In genomic region chr1:236491469-236492136, GRCh38 we compare ENCODE assay signal across 1 cellular context.
TF ChIP-seq lines count a peak whose summit lies in the region.

No MANE protein-coding gene starts in this region.

TF ChIP-seq in HepG2, 621 proteins besides CTCF, POLR2A, EP300 and RAD21 (continued from another document and continues in another):
- TF ChIP-seq ZBTB4 (CRISPR knock-in tag; IDR thresholded peaks at IDR 0.05; ENCODE audit: borderline replicate concordance) (no peak), BRF2 (CRISPR knock-in tag; IDR thresholded peaks at IDR 0.05) (no peak), MLLT10 (CRISPR knock-in tag; IDR thresholded peaks at IDR 0.05) (no peak), AFF4 (CRISPR knock-in tag; IDR thresholded peaks at IDR 0.05) (no peak), ZNF10 (CRISPR knock-in tag; IDR thresholded peaks at IDR 0.05; ENCODE audit: borderline replicate concordance, low read depth) (no peak), SNRNP70 (IDR thresholded peaks at IDR 0.05; ENCODE audit: low read depth, low read length) (no peak), SRY (CRISPR knock-in tag; IDR thresholded peaks at IDR 0.05) (0 out of 2 replicates have a peak, but pooled peaks have one; percentile 23), ZNF274 (CRISPR knock-in tag; IDR thresholded peaks at IDR 0.05) (no peak), SP1 (IDR thresholded peaks at IDR 0.05) (no peak), SP1 (CRISPR knock-in tag; IDR thresholded peaks at IDR 0.05) (no peak), CBX2 (IDR thresholded peaks at IDR 0.05; ENCODE audit: low read depth, low read length) (no peak), CBX2 (CRISPR knock-in tag; IDR thresholded peaks at IDR 0.05; ENCODE audit: low read depth) (no peak), ZNF800 (CRISPR knock-in tag; IDR thresholded peaks at IDR 0.05) (no peak), ELK4 (CRISPR knock-in tag; IDR thresholded peaks at IDR 0.05; ENCODE audit: borderline replicate concordance) (no peak), SMYD3 (CRISPR knock-in tag; IDR thresholded peaks at IDR 0.05) (peak; percentile 67; the same call in 1 of the 2 replicates), ZNF225 (CRISPR knock-in tag; IDR thresholded peaks at IDR 0.05) (no peak), FOXA1 (IDR thresholded peaks at IDR 0.05) (no peak), FOXA1 (CRISPR knock-in tag; IDR thresholded peaks at IDR 0.05) (peak; percentile 21), BRD4 (CRISPR knock-in tag; IDR thresholded peaks at IDR 0.05) (no peak), ZNF329 (CRISPR knock-in tag; IDR thresholded peaks at IDR 0.05; ENCODE audit: low read depth) (no peak), BCL6 (CRISPR knock-in tag; IDR thresholded peaks at IDR 0.05) (peak; percentile 34; the same call in 1 of the 2 replicates), TERF1 (CRISPR knock-in tag; IDR thresholded peaks at IDR 0.05) (no peak), TBX3 (IDR thresholded peaks at IDR 0.05; ENCODE audit: borderline replicate concordance) (no peak), ZBTB44 (CRISPR knock-in tag; IDR thresholded peaks at IDR 0.05) (no peak), ZSCAN9 (CRISPR knock-in tag; IDR thresholded peaks at IDR 0.05; ENCODE audit: borderline replicate concordance) (0 out of 2 replicates have a peak, but pooled peaks have one; percentile 49), GZF1 (CRISPR knock-in tag; IDR thresholded peaks at IDR 0.05) (no peak), MYC (CRISPR knock-in tag; IDR thresholded peaks at IDR 0.05; ENCODE audit: borderline replicate concordance) (peak; percentile 32; the same call in 1 of the 2 replicates), ELF3 (CRISPR knock-in tag; IDR thresholded peaks at IDR 0.05) (0 out of 2 replicates have a peak, but pooled peaks have one; percentile 9), ZNF891 (CRISPR knock-in tag; IDR thresholded peaks at IDR 0.05) (0 out of 2 replicates have a peak, but pooled peaks have one; percentile 72), MED1 (CRISPR knock-in tag; IDR thresholded peaks at IDR 0.05) (peak; percentile 85), PAWR (CRISPR knock-in tag; IDR thresholded peaks at IDR 0.05; ENCODE audit: borderline replicate concordance) (no peak), TCF7 (IDR thresholded peaks at IDR 0.05; ENCODE audit: low read depth) (peak; percentile 84), ZNF674 (CRISPR knock-in tag; IDR thresholded peaks at IDR 0.05; ENCODE audit: low read depth) (no peak), THAP7 (CRISPR knock-in tag; IDR thresholded peaks at IDR 0.05) (0 out of 2 replicates have a peak, but pooled peaks have one; percentile 15), HCFC1 (IDR thresholded peaks at IDR 0.05; ENCODE audit: low read depth, low read length) (no peak), ZNF766 (CRISPR knock-in tag; IDR thresholded peaks at IDR 0.05; ENCODE audit: borderline replicate concordance) (no peak), TOPORS (CRISPR knock-in tag; IDR thresholded peaks at IDR 0.05) (0 out of 2 replicates have a peak, but pooled peaks have one; percentile 35), ZFY (CRISPR knock-in tag; IDR thresholded peaks at IDR 0.05) (peak; percentile 27; the same call in 1 of the 2 replicates), ZNF619 (CRISPR knock-in tag; IDR thresholded peaks at IDR 0.05) (0 out of 2 replicates have a peak, but pooled peaks have one; percentile 61), RELA (CRISPR knock-in tag; IDR thresholded peaks at IDR 0.05) (no peak), TFDP1 (CRISPR knock-in tag; IDR thresholded peaks at IDR 0.05; ENCODE audit: borderline replicate concordance) (0 out of 2 replicates have a peak, but pooled peaks have one; percentile 12), SOX5 (CRISPR knock-in tag; IDR thresholded peaks at IDR 0.05; ENCODE audit: borderline replicate concordance) (peak; percentile 42; the same call in 1 of the 2 replicates), ETV5 (CRISPR knock-in tag; IDR thresholded peaks at IDR 0.05; ENCODE audit: borderline replicate concordance) (peak; percentile 71), ZFYVE20 (CRISPR knock-in tag; IDR thresholded peaks at IDR 0.05; ENCODE audit: borderline replicate concordance, low read depth) (no peak), ZNF20 (CRISPR knock-in tag; IDR thresholded peaks at IDR 0.05) (no peak), ZNF792 (CRISPR knock-in tag; IDR thresholded peaks at IDR 0.05) (peak; percentile 16; the same call in 1 of the 2 replicates), ELF4 (CRISPR knock-in tag; IDR thresholded peaks at IDR 0.05; ENCODE audit: borderline replicate concordance) (no peak), ZSCAN21 (CRISPR knock-in tag; IDR thresholded peaks at IDR 0.05; ENCODE audit: borderline replicate concordance) (no peak), GRHL1 (CRISPR knock-in tag; conservative IDR thresholded peaks at IDR 0.05) (no peak), POLR2G (IDR thresholded peaks at IDR 0.05; ENCODE audit: low read depth, low read length) (peak; percentile 66)
